1 cellular context compared by ENCODE assay signal in genomic region chr21:37871121-37871862, GRCh38.
TF ChIP-seq lines count a peak whose summit lies in the region.

No MANE protein-coding gene starts in this region.

TF ChIP-seq in IMR-90, 13 proteins besides CTCF, POLR2A, EP300 and RAD21:
- TF ChIP-seq FOS (IDR thresholded peaks at IDR 0.05; ENCODE audit: low read depth, low read length) = peak; percentile 78
- 0 out of 2 replicates have a peak, but pooled peaks have one; percentile 22 for TF ChIP-seq BHLHE40 (IDR thresholded peaks at IDR 0.05; ENCODE audit: low read depth, low read length)
- TF ChIP-seq RCOR1 (IDR thresholded peaks at IDR 0.05; ENCODE audit: insufficient replicate concordance, low read length) = peak; percentile 89
- no peak for TF ChIP-seq ELK1 (IDR thresholded peaks at IDR 0.05; ENCODE audit: borderline replicate concordance, low read depth, low read length)
- peak; percentile 30; the same call in 1 of the 2 replicates for TF ChIP-seq CEBPB (IDR thresholded peaks at IDR 0.05; ENCODE audit: low read depth, low read length)
